ENCODE assay signal across 23 cellular contexts in genomic region chr16:85216522-85217375, GRCh38.
DNase-seq lines count a peak whose midpoint lies in the region; ATAC-seq, FAIRE-seq and TF ChIP-seq lines count a peak whose summit lies in the region.
"Had no signal": no experiment of that assay in that cellular context is flagged by ENCODE, and none has a peak within 500 bp of the region (broad histone marks: within the 10 kb centered on the region; RNA-seq: fewer than 3 reads in every experiment).

No MANE protein-coding gene starts in this region.

- ATAC-seq in HepG2, result no peak
- ATAC-seq in right lobe of liver, result no peak
- no peak for ATAC-seq in stimulated activated memory B cell treated with anti-CD40 and anti-IgM and Interleukin-4, amounts not matched to agents 10 μg/mL and 1 μg/mL and 100 μg/mL, for 72 hours
- no peak for ATAC-seq in Right ventricle myocardium superior (ENCODE audit: poor library complexity)
- ATAC-seq: foreskin keratinocyte, left lung had no signal

- TF ChIP-seq CTCF in HepG2 (CRISPR knock-in tag; IDR thresholded peaks at IDR 0.05) (no peak), right lobe of liver (IDR thresholded peaks at IDR 0.05) (no peak), glutamatergic neuron (IDR thresholded peaks at IDR 0.05; ENCODE audit: partially characterized antibody, unreplicated experiment) (no peak)

- 78% methylated on average over 14 of the region's 19 CpGs for WGBS in HepG2 (ENCODE audit: low lambda C conversion rate)
- 86% methylated on average over 6 of the region's 19 CpGs for WGBS in right lobe of liver (ENCODE audit: insufficient coverage, low coverage, low lambda C conversion rate, missing lambda C conversion rate)

- TF ChIP-seq POLR2A in HepG2 (IDR thresholded peaks at IDR 0.05; ENCODE audit: insufficient read depth in 1 of 2, low read depth in 2 of 2, low read length in 2 of 2), result no peak
- TF ChIP-seq POLR2A in right lobe of liver (IDR thresholded peaks at IDR 0.05), result no peak

- BruUV-seq in HepG2 (replicated peaks; lab: Mats Ljungman, UMichigan), result no TSS peak

- no peaks in the 10 kb centered on the region for H3K36me3 Mint-ChIP-seq in glutamatergic neuron (ENCODE audit: unreplicated experiment)
- no peaks in the 10 kb centered on the region for H3K36me3 Mint-ChIP-seq in stimulated activated memory B cell treated with anti-CD40 and anti-IgM and Interleukin-4, amounts not matched to agents 10 μg/mL and 1 μg/mL and 100 μg/mL, for 72 hours
- H3K36me3 Mint-ChIP-seq: activated naive CD8-positive, alpha-beta T cell; immature natural killer cell had no signal

- POLR2A ChIA-PET in HepG2 (lab: Yijun Ruan, JAX), result no interaction called here

- H3K79me2 ChIP-seq in HepG2 (ENCODE audit: insufficient read depth, low read length), result no peaks in the 10 kb centered on the region

- TF ChIP-seq EP300 in HepG2 (IDR thresholded peaks at IDR 0.05; ENCODE audit: low read depth in 2 of 2, low read length in 2 of 2) (no peak), HepG2 (CRISPR knock-in tag; IDR thresholded peaks at IDR 0.05; ENCODE audit: borderline replicate concordance) (no peak)

- H3K36me3 ChIP-seq in HepG2 (replicated peaks in 1 of 2; ENCODE audit: control insufficient read depth in 1 of 2, insufficient read depth in 2 of 2, low read length in 2 of 2) (no peaks in the 10 kb centered on the region), right lobe of liver (no peaks in the 10 kb centered on the region)
- H3K36me3 ChIP-seq: left lung, prostate gland, tibial artery had no signal

- H3K27me3 Mint-ChIP-seq in glutamatergic neuron (ENCODE audit: unreplicated experiment), result peaks cover 10% of the 10 kb centered on the region
- H3K27me3 Mint-ChIP-seq in stimulated activated memory B cell treated with anti-CD40 and anti-IgM and Interleukin-4, amounts not matched to agents 10 μg/mL and 1 μg/mL and 100 μg/mL, for 72 hours, result peaks cover 31% of the 10 kb centered on the region
- H3K27me3 Mint-ChIP-seq: activated naive CD8-positive, alpha-beta T cell had no signal

- no peak overlapping the region for H3K9ac ChIP-seq in HepG2 (ENCODE audit: insufficient read depth, low read depth, low read length)

- CTCF ChIA-PET in HepG2 (lab: Yijun Ruan, JAX; ENCODE audit: low intra/inter-chr PET ratio, low total read pairs), result no interaction called here

- H3K4me3 ChIP-seq in HepG2 (replicated peaks in 1 of 3; ENCODE audit: insufficient read depth in 1 of 3, low read depth in 2 of 3, low read length in 3 of 3) (no peak overlapping the region), right lobe of liver (no peak overlapping the region)
- H3K4me3 ChIP-seq: hepatocyte, left lung, prostate gland, SK-N-MC, tibial artery had no signal

- H2AFZ ChIP-seq in HepG2 (ENCODE audit: low read length), result no peak overlapping the region
- H2AFZ ChIP-seq: hepatocyte had no signal

- H3K27ac ChIP-seq in HepG2 (ENCODE audit: extremely low read length, insufficient read depth, low read length) (no peak overlapping the region), right lobe of liver (no peak overlapping the region)
- H3K27ac ChIP-seq: foreskin keratinocyte, hepatocyte, left lung, prostate gland, SK-N-MC, tibial artery had no signal

- intact Hi-C loops in HepG2 (cut with micrococcal nuclease; ENCODE audit: unreplicated experiment) (no loop called here), right lobe of liver (cut with DNase I) (no loop called here), Right ventricle myocardium superior (cut with DNase I) (no loop called here)

- H3K4me1 Mint-ChIP-seq in glutamatergic neuron (ENCODE audit: low read depth, unreplicated experiment), result peaks cover 35% of the 10 kb centered on the region
- H3K4me1 Mint-ChIP-seq in stimulated activated memory B cell treated with anti-CD40 and anti-IgM and Interleukin-4, amounts not matched to agents 10 μg/mL and 1 μg/mL and 100 μg/mL, for 72 hours, result no peaks in the 10 kb centered on the region
- H3K4me1 Mint-ChIP-seq: immature natural killer cell had no signal

- H3K9me3 ChIP-seq in HepG2 (ENCODE audit: low read length), result no peaks in the 10 kb centered on the region
- H3K9me3 ChIP-seq in right lobe of liver, result no peaks in the 10 kb centered on the region
- H3K9me3 ChIP-seq: left lung, prostate gland, tibial artery had no signal

- peak overlapping the region; percentile 25 for H3K4me3 Mint-ChIP-seq in glutamatergic neuron (ENCODE audit: unreplicated experiment)
- no peak overlapping the region for H3K4me3 Mint-ChIP-seq in stimulated activated memory B cell treated with anti-CD40 and anti-IgM and Interleukin-4, amounts not matched to agents 10 μg/mL and 1 μg/mL and 100 μg/mL, for 72 hours
- H3K4me3 Mint-ChIP-seq: activated naive CD8-positive, alpha-beta T cell; immature natural killer cell had no signal

- H3K27me3 ChIP-seq in HepG2 (ENCODE audit: control insufficient read depth in 1 of 2, insufficient read depth in 2 of 2, low read length in 2 of 2), result peaks cover 0 to 2% of the 10 kb centered on the region in 2 experiments; a peak in 1 of 5 replicates
- H3K27me3 ChIP-seq in right lobe of liver, result no peaks in the 10 kb centered on the region
- H3K27me3 ChIP-seq: foreskin keratinocyte, hepatocyte, left lung, tibial artery had no signal

- TF ChIP-seq RAD21 in HepG2 (CRISPR knock-in tag; IDR thresholded peaks at IDR 0.05), result no peak

- peaks cover 14% of the 10 kb centered on the region for H3K9me3 Mint-ChIP-seq in glutamatergic neuron (ENCODE audit: unreplicated experiment)
- H3K9me3 Mint-ChIP-seq in stimulated activated memory B cell treated with anti-CD40 and anti-IgM and Interleukin-4, amounts not matched to agents 10 μg/mL and 1 μg/mL and 100 μg/mL, for 72 hours, result no peaks in the 10 kb centered on the region

- H4K20me1 ChIP-seq in HepG2 (ENCODE audit: insufficient read depth, low read length), result peaks cover 3% of the 10 kb centered on the region; the same call in 1 of the 2 replicates

- in situ Hi-C loops in HepG2 (cut with HindIII; ENCODE audit: extremely low pct_ligation_motif_present, low pct_unique_long_range_greater_than_20kb), result loop anchor here (10.0 kb wide), 1 partner anchor 62 kb away; no protein-coding TSS in a partner anchor

- H3K4me1 ChIP-seq in HepG2 (ENCODE audit: insufficient read depth, low read length), result peaks cover 64% of the 10 kb centered on the region
- peaks cover 0 to 33% (median 10%) of the 10 kb centered on the region in 4 donors for H3K4me1 ChIP-seq in right lobe of liver
- H3K4me1 ChIP-seq: foreskin keratinocyte had no signal

- no peak for DNase-seq in HepG2 (ENCODE audit: low spot score)
- DNase-seq in right lobe of liver, result no peak
- peak; percentile 81 for DNase-seq in RPMI8226
- DNase-seq in glutamatergic neuron, result no peak
- no peak for DNase-seq in NCI-H526 treated with DMSO at 0.1 percent for 48 hours (lab: John Stamatoyannopoulos, UW)
- DNase-seq in Right ventricle myocardium superior, result no peak
- DNase-seq: activated CD8-positive, alpha-beta memory T cell treated with anti-CD3 and anti-CD28 coated beads for 24 hours; effector CD8-positive, alpha-beta T cell; foreskin keratinocyte; immature natural killer cell; left lung; NCI-H1105; NCI-H2029 treated with DMSO at 0.1 percent for 48 hours; stimulated activated CD4-positive, alpha-beta T cell treated with anti-CD3 and anti-CD28 coated beads, Interleukin-2, amount 100 ng/mL, for 24 hours; stimulated activated naive CD4-positive, alpha-beta T cell treated with Interleukin-2 at 50 U/mL for 16 hours; T-helper 2 cell; tibial artery had no signal

- FAIRE-seq in HepG2 (lab: Jason Lieb, UNC), result no peak
- FAIRE-seq: GM12892 had no signal

- peak overlapping the region; percentile 17 for H3K27ac Mint-ChIP-seq in glutamatergic neuron (ENCODE audit: unreplicated experiment)
- H3K27ac Mint-ChIP-seq in stimulated activated memory B cell treated with anti-CD40 and anti-IgM and Interleukin-4, amounts not matched to agents 10 μg/mL and 1 μg/mL and 100 μg/mL, for 72 hours, result peak overlapping the region; percentile 12
- H3K27ac Mint-ChIP-seq: activated naive CD8-positive, alpha-beta T cell; immature natural killer cell had no signal

- no peak overlapping the region for H3K4me2 ChIP-seq in HepG2 (ENCODE audit: low read depth, low read length)
- H3K4me2 ChIP-seq: hepatocyte had no signal

TF ChIP-seq in HepG2, 621 proteins besides CTCF, POLR2A, EP300 and RAD21:
- TF ChIP-seq MYNN (CRISPR knock-in tag; IDR thresholded peaks at IDR 0.05; ENCODE audit: low read depth) (no peak), PPARG (CRISPR knock-in tag; conservative IDR thresholded peaks at IDR 0.05) (no peak), ZNF768 (CRISPR knock-in tag; IDR thresholded peaks at IDR 0.05) (peak; percentile 92), ZNF704 (CRISPR knock-in tag; IDR thresholded peaks at IDR 0.05; ENCODE audit: borderline replicate concordance) (no peak), ONECUT2 (CRISPR knock-in tag; IDR thresholded peaks at IDR 0.05) (no peak), ZNF33A (CRISPR knock-in tag; IDR thresholded peaks at IDR 0.05; ENCODE audit: borderline replicate concordance) (no peak), CENPBD1 (CRISPR knock-in tag; IDR thresholded peaks at IDR 0.05; ENCODE audit: borderline replicate concordance, low read depth) (no peak)
TF ChIP-seq in HepG2: peak in this region for 1.
